In the genomic region with DNA sequence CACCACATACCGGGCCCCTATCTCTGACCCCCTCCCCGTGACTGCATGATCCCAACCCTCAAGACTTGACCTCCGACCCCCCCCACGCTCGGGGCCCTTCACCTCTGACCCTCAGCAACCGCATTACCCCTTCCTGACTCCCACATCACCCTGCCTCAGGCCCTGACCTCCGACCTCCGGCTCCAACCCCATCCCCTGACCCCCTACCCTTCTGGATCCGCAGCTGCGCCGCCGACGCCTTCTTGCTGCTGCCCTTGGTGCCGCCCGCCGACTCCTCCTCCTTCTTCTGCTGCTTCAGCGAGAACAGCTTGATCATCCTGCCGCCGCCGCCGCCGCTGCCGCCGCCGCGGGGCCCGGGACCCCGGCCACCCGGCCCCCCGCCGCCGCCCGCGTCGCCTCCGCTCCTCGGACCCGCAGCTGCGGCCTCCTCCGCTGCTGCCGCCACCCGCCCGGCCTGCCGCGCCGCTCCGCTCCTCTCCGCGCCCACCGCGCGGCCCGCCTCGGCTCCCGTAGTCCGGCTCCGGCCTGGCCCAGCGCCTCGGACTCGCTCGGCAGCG, we compare ENCODE assay signal across 8 cellular contexts. TPM values are rescaled to one million over a fixed set of nuclear protein-coding genes. Genes with fewer than 3 reads are reported as not detected.
DNase-seq lines count a peak whose midpoint lies in the region; TF ChIP-seq lines count a peak whose summit lies in the region.

A gene (minus strand): TSS at position 546 of the 557 bp plus-strand sequence. CDS start 230 bp downstream, at position 316.

- WGBS in mesendoderm (ENCODE audit: extremely low coverage, insufficient coverage, low lambda C conversion rate) = no CpG with 5 or more reads among the region's 62 CpGs
- 0 to 1% methylated on average over 17 of the region's 62 CpGs for WGBS in thyroid gland, 2 donors

- H3K4me2 ChIP-seq in mesendoderm (ENCODE audit: low read length) = peak within 1 kb of the TSS; percentile 74

- H3K79me2 ChIP-seq in mesendoderm (ENCODE audit: control insufficient read depth, insufficient read depth, low read length) = peaks cover 21% of the 10 kb centered on the region

- peak within 1 kb of the TSS; percentile 99 for H2BK5ac ChIP-seq in mesendoderm (ENCODE audit: low read length)

- H3K79me1 ChIP-seq in mesendoderm (ENCODE audit: low read length) = peaks cover 5% of the 10 kb centered on the region

- peak within 1 kb of the TSS; percentile 100 for H3K9ac ChIP-seq in mesendoderm (ENCODE audit: low read length)

- H2BK120ac ChIP-seq in mesendoderm (ENCODE audit: low read depth, low read length) = no peak within 1 kb of the TSS

- H3K27ac ChIP-seq in 22Rv1 = peak within 1 kb of the TSS; percentile 99
- peak within 1 kb of the TSS; percentile 100 for H3K27ac ChIP-seq in mesendoderm (ENCODE audit: low read depth, low read length)
- H3K27ac ChIP-seq in thyroid gland = peak within 1 kb of the TSS; percentile 98 to 100 (median 99)

- no peaks in the 10 kb centered on the region for H3K27me3 ChIP-seq in HAP-1 (ENCODE audit: low read depth)
- H3K27me3 ChIP-seq in mesendoderm (ENCODE audit: insufficient read depth, low read length, poor library complexity) = no peaks in the 10 kb centered on the region
- H3K27me3 ChIP-seq in thyroid gland = no peaks in the 10 kb centered on the region

- H3K4me3 ChIP-seq in HAP-1 = peak within 1 kb of the TSS; percentile 92
- H3K4me3 ChIP-seq in mesendoderm (ENCODE audit: low read length) = peak within 1 kb of the TSS; percentile 89
- H3K4me3 ChIP-seq in thyroid gland (replicated peaks in 1 of 3) = peak within 1 kb of the TSS; percentile 81 to 90 (median 83)

- peak within 1 kb of the TSS; percentile 91 for H3K18ac ChIP-seq in mesendoderm (ENCODE audit: low read length)

- H2BK15ac ChIP-seq in mesendoderm (replicated peaks; ENCODE audit: low read depth) = no peak within 1 kb of the TSS

- intact Hi-C loops in thyroid gland (cut with DNase I) = no loop called here

- DNase-seq in HAP-1 (ENCODE audit: low spot score in 2 of 2) = peak in 1 of 2 experiments; percentile 77
- peak in 4 of 5 experiments; percentile 34 to 81 (median 52) for DNase-seq in T-helper 2 cell
- DNase-seq in dermis microvascular lymphatic vessel endothelial cell (ENCODE audit: low read depth in 2 of 2) = peak in 1 of 2 donors; percentile 62
- DNase-seq in mesendoderm = peak; percentile 62
- peak; percentile 65 to 71 for DNase-seq in thyroid gland
- DNase-seq in globus pallidus (ENCODE audit: low spot score) = no peak
- no peak for DNase-seq in COR-L47 (lab: John Stamatoyannopoulos, UW)

- H3K9me3 ChIP-seq in HAP-1 (no peaks in the 10 kb centered on the region), thyroid gland (no peaks in the 10 kb centered on the region)

- peaks cover 15% of the 10 kb centered on the region for H3K4me1 ChIP-seq in HAP-1
- H3K4me1 ChIP-seq in mesendoderm (ENCODE audit: control insufficient read depth, low read depth, low read length) = peaks cover 9% of the 10 kb centered on the region
- peaks cover 47 to 64% of the 10 kb centered on the region in 2 donors for H3K4me1 ChIP-seq in thyroid gland

- in situ Hi-C loops in HAP-1 (cut with MboI; ENCODE audit: low sequenced_read_pairs) = no loop called here

- TF ChIP-seq POLR2A in thyroid gland (IDR thresholded peaks at IDR 0.05) = no peak

- no peak within 1 kb of the TSS for H4K8ac ChIP-seq in mesendoderm (ENCODE audit: low read depth, low read length)

- peaks cover 31% of the 10 kb centered on the region for H3K36me3 ChIP-seq in HAP-1 (replicated peaks)
- peaks cover 2% of the 10 kb centered on the region for H3K36me3 ChIP-seq in mesendoderm (ENCODE audit: control insufficient read depth, insufficient read depth, low read length)
- H3K36me3 ChIP-seq in thyroid gland = peaks cover 14 to 16% of the 10 kb centered on the region in 2 donors

- peak within 1 kb of the TSS; percentile 100 for H3K23ac ChIP-seq in mesendoderm (ENCODE audit: low read length)

- H4K5ac ChIP-seq in mesendoderm (ENCODE audit: low read length) = no peak within 1 kb of the TSS

- peak within 1 kb of the TSS; percentile 100 for H3K56ac ChIP-seq in mesendoderm (ENCODE audit: low read length)

- no peak for TF ChIP-seq CTCF in 22Rv1 (IDR thresholded peaks at IDR 0.05)
- no peak for TF ChIP-seq CTCF in thyroid gland (IDR thresholded peaks at IDR 0.05)

- peak within 1 kb of the TSS; percentile 88 for H3K4ac ChIP-seq in mesendoderm (ENCODE audit: low read depth, low read length)

- no peak within 1 kb of the TSS for H2AK5ac ChIP-seq in mesendoderm (ENCODE audit: low read length)

RNA-seq across cellular contexts. Expression of the gene that starts here (rescaled TPM):
- total RNA-seq in dermis microvascular lymphatic vessel endothelial cell = 60.4 and 80.1 TPM in 2 replicates
- 86.4 TPM for polyA plus RNA-seq in mesendoderm (2013, experiment 1 of 2)
- polyA plus RNA-seq in mesendoderm (2013, experiment 2 of 2) = 88.0 TPM
- 10 to 100 TPM; 17.2 to 28.5 (median 20.3) TPM for total RNA-seq in thyroid gland

Comparison
In these comparisons a context has a peak if more than half of its experiments do, and no peak if none do; other contexts are left out.
1. DNase-seq: peak in T-helper 2 cell (4 of 5), mesendoderm (single experiment) and thyroid gland (2 of 2); none in globus pallidus (single experiment) and COR-L47 (single experiment).
2. Peak in every context shown above with its lines, with median percentiles within 50 percentile points of each other: H3K27ac ChIP-seq and H3K4me3 ChIP-seq.